Comparison of ENCODE assay signal across 1 cellular context in genomic region chr15:76905013-76905839, GRCh38.
TF ChIP-seq lines count a peak whose summit lies in the region.

TSS of gene SCAPER (minus strand) at chr15:76905340. CDS start at chr15:76883817, 21,523 bp downstream.

TF ChIP-seq in A549, 52 proteins besides CTCF, POLR2A, EP300 and RAD21 (continued from another document):
- TF ChIP-seq HMGXB4 (CRISPR knock-in tag; IDR thresholded peaks at IDR 0.05; ENCODE audit: borderline replicate concordance) (no peak), KDM1A (IDR thresholded peaks at IDR 0.05; ENCODE audit: low read depth) (no peak), MYC (IDR thresholded peaks at IDR 0.05; ENCODE audit: borderline replicate concordance, low read length) (no peak), RCOR1 (IDR thresholded peaks at IDR 0.05; ENCODE audit: low read depth, low read length) (no peak), HOXB5 (CRISPR knock-in tag; IDR thresholded peaks at IDR 0.05) (peak; percentile 91), ZSCAN20 (CRISPR knock-in tag; IDR thresholded peaks at IDR 0.05) (no peak), HOXA7 (CRISPR knock-in tag; IDR thresholded peaks at IDR 0.05) (peak; percentile 38; the same call in 1 of the 2 replicates), ESRRA (IDR thresholded peaks at IDR 0.05; ENCODE audit: borderline replicate concordance, low read length) (no peak), MAX (IDR thresholded peaks at IDR 0.05) (peak; percentile 100), CBX2 (IDR thresholded peaks at IDR 0.05; ENCODE audit: borderline replicate concordance, low read depth) (no peak), SREBF2 (IDR thresholded peaks at IDR 0.05) (no peak), ZC3H11A (IDR thresholded peaks at IDR 0.05) (no peak), FOXS1 (CRISPR knock-in tag; IDR thresholded peaks at IDR 0.05) (peak; percentile 60; the same call in 1 of the 2 replicates), ATOH8 (CRISPR knock-in tag; IDR thresholded peaks at IDR 0.05; ENCODE audit: low read depth) (peak; percentile 86), NPAS2 (CRISPR knock-in tag; IDR thresholded peaks at IDR 0.05; ENCODE audit: borderline replicate concordance) (no peak), BCL3 (IDR thresholded peaks at IDR 0.05) (no peak), RARB (CRISPR knock-in tag; IDR thresholded peaks at IDR 0.05) (peak; percentile 53; the same call in 1 of the 2 replicates), ELK1 (IDR thresholded peaks at IDR 0.05; ENCODE audit: low read depth, low read length) (no peak), PHF8 (IDR thresholded peaks at IDR 0.05; ENCODE audit: borderline replicate concordance, low read depth) (peak; percentile 85)
TF ChIP-seq in A549: peak in this region for 18.
